22 cellular contexts compared by ENCODE assay signal in genomic region chr12:111010061-111010460, GRCh38. TPM values are rescaled to one million over a fixed set of nuclear protein-coding genes. Genes with fewer than 3 reads are reported as not detected.
DNase-seq lines count a peak whose midpoint lies in the region; ATAC-seq, FAIRE-seq and TF ChIP-seq lines count a peak whose summit lies in the region.
"Had no signal": no experiment of that assay in that cellular context is flagged by ENCODE, and none has a peak within 500 bp of the region (broad histone marks: within the 10 kb centered on the region; RNA-seq: fewer than 3 reads in every experiment).

No MANE protein-coding gene starts in this region.

- no peaks in the 10 kb centered on the region for H3K36me3 Mint-ChIP-seq in activated T-helper 2 cell treated with anti-CD3 and anti-CD28 coated beads, Interferon-gamma antibody, Interleukin-2, Interleukin-4, amounts not matched to agents 10 μg/mL and 5 μg/mL and 100 μg/mL, durations not matched to agents 14 hours and 24 hours and 36 hours (ENCODE audit: low read depth)
- H3K36me3 Mint-ChIP-seq: CD8-positive, alpha-beta T cell had no signal

- H3K9me3 ChIP-seq in HepG2 (ENCODE audit: low read length) (0 out of 2 replicates have a peak, but pooled peaks cover 12% of the 10 kb centered on the region), right lobe of liver (no peaks in the 10 kb centered on the region), osteoblast (ENCODE audit: low read depth, low read length) (no peaks in the 10 kb centered on the region), vagina (no peaks in the 10 kb centered on the region)

- H4K20me1 ChIP-seq in HepG2 (ENCODE audit: insufficient read depth, low read length) (no peaks in the 10 kb centered on the region), osteoblast (ENCODE audit: insufficient read depth, low read length) (no peaks in the 10 kb centered on the region)
- H4K20me1 ChIP-seq: BLaER1 had no signal

- no peak overlapping the region for H3K27ac ChIP-seq in HepG2 (ENCODE audit: extremely low read length, insufficient read depth, low read length)
- H3K27ac ChIP-seq in right lobe of liver = no peak overlapping the region
- no peak overlapping the region for H3K27ac ChIP-seq in brain microvascular endothelial cell
- no peak overlapping the region for H3K27ac ChIP-seq in osteoblast (ENCODE audit: low read depth, low read length)
- no peak overlapping the region for H3K27ac ChIP-seq in vagina
- H3K27ac ChIP-seq: BLaER1, HL-60 had no signal

- TF ChIP-seq EP300 in HepG2 (IDR thresholded peaks at IDR 0.05; ENCODE audit: low read depth in 2 of 2, low read length in 2 of 2) (no peak), HepG2 (CRISPR knock-in tag; IDR thresholded peaks at IDR 0.05; ENCODE audit: borderline replicate concordance) (no peak)

- no peak overlapping the region for H3K4me3 Mint-ChIP-seq in activated T-helper 2 cell treated with anti-CD3 and anti-CD28 coated beads, Interferon-gamma antibody, Interleukin-2, Interleukin-4, amounts not matched to agents 10 μg/mL and 5 μg/mL and 100 μg/mL, durations not matched to agents 14 hours and 24 hours and 36 hours (ENCODE audit: low read depth)
- H3K4me3 Mint-ChIP-seq: CD8-positive, alpha-beta T cell; GM23338; IgD-negative memory B cell had no signal

- no peak overlapping the region for H3K4me3 ChIP-seq in HepG2 (replicated peaks in 1 of 3; ENCODE audit: insufficient read depth in 1 of 3, low read depth in 2 of 3, low read length in 3 of 3)
- no peak overlapping the region for H3K4me3 ChIP-seq in right lobe of liver
- no peak overlapping the region for H3K4me3 ChIP-seq in brain microvascular endothelial cell (ENCODE audit: low read depth, low read length)
- H3K4me3 ChIP-seq in fibroblast of pulmonary artery (replicated peaks; ENCODE audit: low read depth, low read length) = no peak overlapping the region
- no peak overlapping the region for H3K4me3 ChIP-seq in osteoblast (ENCODE audit: insufficient read depth, low read length)
- no peak overlapping the region for H3K4me3 ChIP-seq in vagina
- H3K4me3 ChIP-seq: BLaER1, GM12878, GM23338 had no signal

- ATAC-seq in HepG2 = no peak
- ATAC-seq in right lobe of liver = no peak
- ATAC-seq: CD8-positive, alpha-beta T cell; GM12878; GM23338 had no signal

- BruUV-seq in HepG2 (replicated peaks; lab: Mats Ljungman, UMichigan) = no TSS peak

- TF ChIP-seq RAD21 in HepG2 (CRISPR knock-in tag; IDR thresholded peaks at IDR 0.05) = no peak

- H3K4me1 Mint-ChIP-seq in activated T-helper 2 cell treated with anti-CD3 and anti-CD28 coated beads, Interferon-gamma antibody, Interleukin-2, Interleukin-4, amounts not matched to agents 10 μg/mL and 5 μg/mL and 100 μg/mL, durations not matched to agents 14 hours and 24 hours and 36 hours (ENCODE audit: low read depth) = no peaks in the 10 kb centered on the region
- H3K4me1 Mint-ChIP-seq: IgD-negative memory B cell had no signal

- WGBS in HepG2 (ENCODE audit: low lambda C conversion rate) = 14% methylated on average over 3 of the region's 3 CpGs
- WGBS in right lobe of liver (ENCODE audit: insufficient coverage, low coverage, low lambda C conversion rate, missing lambda C conversion rate) = 53% methylated on average over 3 of the region's 3 CpGs

- no peak overlapping the region for H3K9ac ChIP-seq in HepG2 (ENCODE audit: insufficient read depth, low read depth, low read length)
- H3K9ac ChIP-seq: BLaER1 had no signal

- intact Hi-C loops in HepG2 (cut with micrococcal nuclease; ENCODE audit: unreplicated experiment) = no loop called here
- intact Hi-C loops in right lobe of liver (cut with DNase I) = no loop called here
- intact Hi-C loops in activated T-helper 2 cell treated with anti-CD3 and anti-CD28 coated beads, Interferon-gamma antibody, Interleukin-2, Interleukin-4, amounts not matched to agents 10 μg/mL and 5 μg/mL and 100 μg/mL, durations not matched to agents 14 hours and 24 hours and 36 hours (cut with micrococcal nuclease) = no loop called here
- intact Hi-C loops in vagina (cut with DNase I) = no loop called here

- H3K27ac Mint-ChIP-seq in activated T-helper 2 cell treated with anti-CD3 and anti-CD28 coated beads, Interferon-gamma antibody, Interleukin-2, Interleukin-4, amounts not matched to agents 10 μg/mL and 5 μg/mL and 100 μg/mL, durations not matched to agents 14 hours and 24 hours and 36 hours = no peak overlapping the region
- H3K27ac Mint-ChIP-seq: CD8-positive, alpha-beta T cell; GM23338; IgD-negative memory B cell had no signal

- H3K9me3 Mint-ChIP-seq in activated T-helper 2 cell treated with anti-CD3 and anti-CD28 coated beads, Interferon-gamma antibody, Interleukin-2, Interleukin-4, amounts not matched to agents 10 μg/mL and 5 μg/mL and 100 μg/mL, durations not matched to agents 14 hours and 24 hours and 36 hours = no peaks in the 10 kb centered on the region

- H3K4me2 ChIP-seq in HepG2 (ENCODE audit: low read depth, low read length) (no peak overlapping the region), osteoblast (ENCODE audit: insufficient read depth, low read length) (no peak overlapping the region)
- H3K4me2 ChIP-seq: BLaER1, GM23338 had no signal

- no peak for DNase-seq in HepG2 (ENCODE audit: low spot score)
- no peak for DNase-seq in right lobe of liver
- peak; percentile 18 for DNase-seq in brain microvascular endothelial cell
- DNase-seq in fibroblast of pulmonary artery (ENCODE audit: low read depth) = peak; percentile 36
- no peak for DNase-seq in osteoblast (ENCODE audit: insufficient read length, low spot score, missing footprints)
- DNase-seq in OCI-M2 (lab: John Stamatoyannopoulos, UW; ENCODE audit: unreplicated experiment) = no peak
- DNase-seq in activated T-helper 2 cell treated with anti-CD3 and anti-CD28 coated beads, Interferon-gamma antibody, Interleukin-2, Interleukin-4, amounts not matched to agents 10 μg/mL and 5 μg/mL and 100 μg/mL, durations not matched to agents 14 hours and 24 hours and 36 hours (ENCODE audit: low spot score) = no peak
- no peak for DNase-seq in vagina (ENCODE audit: extremely low spot score in 2 of 2)
- DNase-seq: 8988T; Calu3; CD8-positive, alpha-beta T cell; DMS79 treated with DMSO at 0.1 percent for 48 hours; HCEC 1CT had no signal

- peaks cover 5% of the 10 kb centered on the region for H3K27me3 Mint-ChIP-seq in activated T-helper 2 cell treated with anti-CD3 and anti-CD28 coated beads, Interferon-gamma antibody, Interleukin-2, Interleukin-4, amounts not matched to agents 10 μg/mL and 5 μg/mL and 100 μg/mL, durations not matched to agents 14 hours and 24 hours and 36 hours (ENCODE audit: low read depth)

- no peak for FAIRE-seq in HepG2 (lab: Jason Lieb, UNC)
- FAIRE-seq: GM12878, GM19239, H54, HTR-8/SVneo had no signal

- H3K36me3 ChIP-seq in HepG2 (replicated peaks in 1 of 2; ENCODE audit: control insufficient read depth in 1 of 2, insufficient read depth in 2 of 2, low read length in 2 of 2) (no peaks in the 10 kb centered on the region), right lobe of liver (no peaks in the 10 kb centered on the region), brain microvascular endothelial cell (replicated peaks) (no peaks in the 10 kb centered on the region), osteoblast (ENCODE audit: insufficient read depth, low read length) (no peaks in the 10 kb centered on the region), vagina (no peaks in the 10 kb centered on the region)
- H3K36me3 ChIP-seq: BLaER1 had no signal

- in situ Hi-C loops in HepG2 (cut with HindIII; ENCODE audit: extremely low pct_ligation_motif_present, low pct_unique_long_range_greater_than_20kb) (no loop called here), brain microvascular endothelial cell (cut with HindIII; ENCODE audit: low pct_ligation_motif_present, low sequenced_read_pairs) (no loop called here)

- TF ChIP-seq CTCF in HepG2 (CRISPR knock-in tag; IDR thresholded peaks at IDR 0.05) = no peak
- TF ChIP-seq CTCF in right lobe of liver (IDR thresholded peaks at IDR 0.05) = no peak
- TF ChIP-seq CTCF in brain microvascular endothelial cell (IDR thresholded peaks at IDR 0.05; ENCODE audit: low read depth, low read length, missing control alignments) = no peak
- no peak for TF ChIP-seq CTCF in fibroblast of pulmonary artery (IDR thresholded peaks at IDR 0.05; ENCODE audit: low read length, missing control alignments)
- no peak for TF ChIP-seq CTCF in osteoblast (IDR thresholded peaks at IDR 0.05; ENCODE audit: extremely low read depth, low read depth, low read length)
- no peak for TF ChIP-seq CTCF in vagina (IDR thresholded peaks at IDR 0.05)

- CTCF ChIA-PET in HepG2 (lab: Yijun Ruan, JAX; ENCODE audit: low intra/inter-chr PET ratio, low total read pairs) = no interaction called here

- H2AFZ ChIP-seq in HepG2 (ENCODE audit: low read length) (no peak overlapping the region), osteoblast (ENCODE audit: low read length) (no peak overlapping the region)
- H2AFZ ChIP-seq: GM23338 had no signal

- H3K4me1 ChIP-seq in HepG2 (ENCODE audit: insufficient read depth, low read length) (no peaks in the 10 kb centered on the region), right lobe of liver (no peaks in the 10 kb centered on the region), osteoblast (ENCODE audit: insufficient read depth, low read length) (no peaks in the 10 kb centered on the region), vagina (no peaks in the 10 kb centered on the region)
- H3K4me1 ChIP-seq: BLaER1 had no signal

- H3K79me2 ChIP-seq in HepG2 (ENCODE audit: insufficient read depth, low read length) (no peaks in the 10 kb centered on the region), osteoblast (ENCODE audit: insufficient read depth, low read length) (no peaks in the 10 kb centered on the region)

- H3K27me3 ChIP-seq in HepG2 (ENCODE audit: control insufficient read depth in 1 of 2, insufficient read depth in 2 of 2, low read length in 2 of 2) (no peaks in the 10 kb centered on the region; a peak in 1 of 5 replicates), right lobe of liver (no peaks in the 10 kb centered on the region), brain microvascular endothelial cell (replicated peaks) (no peaks in the 10 kb centered on the region), osteoblast (ENCODE audit: insufficient read depth, low read length) (no peaks in the 10 kb centered on the region), vagina (no peaks in the 10 kb centered on the region)
- H3K27me3 ChIP-seq: BLaER1 had no signal

- no peak for TF ChIP-seq POLR2A in HepG2 (IDR thresholded peaks at IDR 0.05; ENCODE audit: insufficient read depth in 1 of 2, low read depth in 2 of 2, low read length in 2 of 2)
- no peak for TF ChIP-seq POLR2A in right lobe of liver (IDR thresholded peaks at IDR 0.05)
- TF ChIP-seq POLR2A in vagina (IDR thresholded peaks at IDR 0.05) = no peak

- POLR2A ChIA-PET in HepG2 (lab: Yijun Ruan, JAX) = no interaction called here

RNA-seq across cellular contexts. Expression of gene CUX2, which starts 23.9 kb away (rescaled TPM):
- total RNA-seq in HepG2 (2016; rRNA removed; fragmentation: Illumina TruSeq; extraction: Trizol) = not detected in 2 replicates
- total RNA-seq in HepG2 (2016; cell fraction: cytosol; rRNA removed; fragmentation: Illumina TruSeq; extraction: Trizol; ENCODE audit: low read depth) = not detected in 2 replicates
- not detected in 2 replicates for total RNA-seq in HepG2 (2016; cell fraction: insoluble cytoplasmic fraction; rRNA removed; fragmentation: Illumina TruSeq; extraction: Trizol)
- not detected in 2 replicates for total RNA-seq in HepG2 (2016; cell fraction: membrane; rRNA removed; fragmentation: Illumina TruSeq; extraction: Trizol)
- total RNA-seq in HepG2 (2016; cell fraction: nucleus; rRNA removed; fragmentation: Illumina TruSeq; extraction: Trizol) = not detected in 2 replicates
- not detected in 2 replicates for polyA plus RNA-seq in HepG2 (2011; rRNA removed)
- polyA plus RNA-seq in HepG2 (2011; cell fraction: cytosol; rRNA removed) = not detected in 2 replicates
- not detected in 2 replicates for polyA plus RNA-seq in HepG2 (2011; cell fraction: nucleus; rRNA removed)
- polyA plus RNA-seq in HepG2 (2012) = not detected in 2 replicates
- not detected in 2 replicates for polyA plus RNA-seq in HepG2 (2016; cell fraction: cytosol; fragmentation: Illumina TruSeq; extraction: Trizol; ENCODE audit: low read depth)
- not detected in 2 replicates for polyA plus RNA-seq in HepG2 (2016; cell fraction: insoluble cytoplasmic fraction; fragmentation: Illumina TruSeq; extraction: Trizol; ENCODE audit: low read depth)
- not detected in 2 replicates for polyA plus RNA-seq in HepG2 (2016; cell fraction: membrane; fragmentation: Illumina TruSeq; extraction: Trizol; ENCODE audit: low read depth)
- polyA plus RNA-seq in HepG2 (2016; cell fraction: nucleus; fragmentation: Illumina TruSeq; extraction: Trizol; ENCODE audit: insufficient read depth, low read depth) = not detected in 2 replicates
- polyA minus RNA-seq in HepG2 (2011; rRNA and poly(A)+ RNA removed; ENCODE audit: low replicate concordance) = not detected in 2 replicates
- polyA minus RNA-seq in HepG2 (2011; cell fraction: cytosol; rRNA and poly(A)+ RNA removed) = not detected in 2 replicates
- not detected in 2 replicates for polyA minus RNA-seq in HepG2 (2011; cell fraction: nucleus; rRNA and poly(A)+ RNA removed)
- total RNA-seq in right lobe of liver = 10 to 100 TPM in 5 of 6 experiments, 1 to 10 TPM in 1; 7.2 to 50.5 (median 16.7) TPM
- total RNA-seq in osteoblast = not detected in 2 replicates
- not detected in 2 replicates for total RNA-seq in activated T-helper 2 cell treated with anti-CD3 and anti-CD28 coated beads, Interferon-gamma antibody, Interleukin-2, Interleukin-4, amounts not matched to agents 10 μg/mL and 5 μg/mL and 100 μg/mL, durations not matched to agents 14 hours and 24 hours and 36 hours
- total RNA-seq in vagina = 0.49 TPM
- total RNA-seq: Calu3 had no signal
- polyA plus RNA-seq: AG04450, IgD-negative memory B cell had no signal

Comparison
In these comparisons a context has a peak if more than half of its experiments do, and no peak if none do; other contexts are left out.
1. DNase-seq: peak in brain microvascular endothelial cell (single experiment) and fibroblast of pulmonary artery (single experiment); none in HepG2 (single experiment), right lobe of liver (0 of 3), osteoblast (single experiment), OCI-M2 (single experiment), activated T-helper 2 cell treated with anti-CD3 and anti-CD28 coated beads, Interferon-gamma antibody, Interleukin-2, Interleukin-4, amounts not matched to agents 10 μg/mL and 5 μg/mL and 100 μg/mL, durations not matched to agents 14 hours and 24 hours and 36 hours (single experiment) and vagina (0 of 2).